Comparison of ENCODE assay signal across 26 cellular contexts in the genomic region with DNA sequence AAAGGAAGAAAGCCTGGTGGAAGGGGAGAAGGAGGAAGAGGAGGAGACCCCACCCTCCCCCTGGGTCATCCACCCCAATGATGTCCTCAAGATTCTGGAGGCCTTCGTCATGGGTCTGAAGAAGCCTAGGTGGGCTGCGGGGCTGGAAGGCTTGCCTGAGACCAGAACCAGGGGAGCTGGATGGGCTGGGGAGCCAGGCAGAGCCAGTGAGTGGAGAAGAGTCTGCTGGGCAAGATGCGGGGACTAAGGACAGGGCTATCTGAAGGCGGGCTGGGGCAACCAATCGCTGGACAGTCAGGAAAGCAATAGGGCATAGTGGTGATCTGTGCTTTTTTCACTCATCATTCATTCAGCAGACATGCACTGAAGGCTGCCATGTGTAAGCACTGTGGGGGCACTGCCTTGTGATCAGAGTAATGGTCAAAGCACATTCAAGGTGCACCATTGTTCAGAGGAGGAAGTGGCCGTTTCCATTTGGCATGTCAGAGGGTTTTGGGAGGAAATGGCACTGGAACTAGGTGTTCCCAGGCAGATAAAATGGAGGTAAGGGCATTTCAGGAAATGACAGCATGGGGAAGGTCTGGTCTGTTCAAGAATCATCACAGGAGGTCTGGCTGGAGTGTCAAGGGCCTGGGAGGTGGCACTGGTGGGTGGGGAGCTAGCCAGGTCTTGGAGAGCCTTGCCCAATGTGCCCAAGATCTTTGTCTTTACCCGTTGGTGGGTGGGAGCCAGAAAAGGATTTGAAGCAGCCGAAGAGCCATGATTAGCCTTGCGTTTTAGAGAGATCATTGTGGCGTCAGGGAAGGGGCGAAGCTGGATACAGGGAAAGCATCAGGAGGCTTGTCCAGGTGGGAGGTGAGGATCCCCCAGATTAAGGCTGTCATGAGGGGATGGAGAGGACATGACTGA. TPM values are rescaled to one million over a fixed set of nuclear protein-coding genes. Genes with fewer than 3 reads are reported as not detected.
DNase-seq lines count a peak whose midpoint lies in the region; ATAC-seq and TF ChIP-seq lines count a peak whose summit lies in the region.
"Had no signal": no experiment of that assay in that cellular context is flagged by ENCODE, and none has a peak within 500 bp of the region (broad histone marks: within the 10 kb centered on the region; RNA-seq: fewer than 3 reads in every experiment).

No MANE protein-coding gene starts in this region.

- no peaks in the 10 kb centered on the region for H4K20me1 ChIP-seq in neural progenitor cell (ENCODE audit: low read depth)
- no peaks in the 10 kb centered on the region for H4K20me1 ChIP-seq in smooth muscle cell (ENCODE audit: low read depth)

- H3K27ac ChIP-seq in right cardiac atrium (ENCODE audit: low read length), result no peak overlapping the region
- no peak overlapping the region for H3K27ac ChIP-seq in endodermal cell (ENCODE audit: low read depth, low read length)
- H3K27ac ChIP-seq in neural progenitor cell, result no peak overlapping the region
- no peak overlapping the region for H3K27ac ChIP-seq in smooth muscle cell (ENCODE audit: low read depth)
- H3K27ac ChIP-seq: Peyer's patch, SJSA1 had no signal

- peaks cover 8% of the 10 kb centered on the region for H3K27me3 Mint-ChIP-seq in endodermal cell (ENCODE audit: insufficient read depth)
- peaks cover 14% of the 10 kb centered on the region for H3K27me3 Mint-ChIP-seq in neural progenitor cell (ENCODE audit: insufficient read depth, low read depth)

- H3K4me1 Mint-ChIP-seq in endodermal cell (peaks cover 9% of the 10 kb centered on the region), neural progenitor cell (peaks cover 28% of the 10 kb centered on the region)

- H3F3A ChIP-seq in neural progenitor cell (ENCODE audit: low read depth) (peaks cover 4% of the 10 kb centered on the region), smooth muscle cell (ENCODE audit: low read depth) (no peaks in the 10 kb centered on the region)

- ATAC-seq in right cardiac atrium (no peak), Right ventricle myocardium inferior (no peak), HG02678 (IDR thresholded peaks at IDR 0.05; ENCODE audit: unreplicated experiment) (no peak)
- ATAC-seq: CD8-positive, alpha-beta T cell had no signal

- H3K9me3 ChIP-seq in right cardiac atrium (ENCODE audit: control insufficient read depth, low read length) (no peaks in the 10 kb centered on the region), endodermal cell (ENCODE audit: control insufficient read depth, low read length) (no peaks in the 10 kb centered on the region), neural progenitor cell (ENCODE audit: low read depth) (no peaks in the 10 kb centered on the region), smooth muscle cell (replicated peaks; ENCODE audit: low read depth) (no peaks in the 10 kb centered on the region)
- H3K9me3 ChIP-seq: Peyer's patch, SJSA1 had no signal

- DNase-seq in right cardiac atrium (peak in 2 of 3 donors; percentile 16 to 21), Right ventricle myocardium inferior (ENCODE audit: missing footprints) (no peak), endodermal cell (peak; percentile 41), neural progenitor cell (ENCODE audit: low spot score) (no peak), cerebellum (ENCODE audit: low spot score) (no peak), H7 (no peak), smooth muscle cell (lab: John Stamatoyannopoulos, UW; ENCODE audit: unreplicated experiment) (no peak)
- DNase-seq: AML-193; C1 segment of cervical spinal cord; Calu3; CD8-positive, alpha-beta T cell; Karpas-422; MV-4-11; NCI-H1105 treated with DMSO at 0.1 percent for 48 hours; NCI-H2081; NCI-H2171 treated with DMSO at 0.1 percent for 48 hours; NCI-H524 treated with DMSO at 0.1 percent for 48 hours; Peyer's patch had no signal

- H3K9me3 Mint-ChIP-seq in endodermal cell, result no peaks in the 10 kb centered on the region
- H3K9me3 Mint-ChIP-seq in neural progenitor cell, result no peaks in the 10 kb centered on the region
- H3K9me3 Mint-ChIP-seq: CD8-positive, alpha-beta T cell had no signal

- H3K27ac Mint-ChIP-seq in endodermal cell, result no peak overlapping the region
- peak overlapping the region; percentile 4 for H3K27ac Mint-ChIP-seq in neural progenitor cell
- H3K27ac Mint-ChIP-seq: CD8-positive, alpha-beta T cell had no signal

- H3K4me2 ChIP-seq in neural progenitor cell, result no peak overlapping the region
- H3K4me2 ChIP-seq in smooth muscle cell, result no peak overlapping the region

- no peaks in the 10 kb centered on the region for H3K36me3 Mint-ChIP-seq in endodermal cell (ENCODE audit: low read depth)
- H3K36me3 Mint-ChIP-seq in neural progenitor cell, result peaks cover 3% of the 10 kb centered on the region
- H3K36me3 Mint-ChIP-seq: CD8-positive, alpha-beta T cell had no signal

- WGBS in right cardiac atrium, result 89% methylated on average over 11 of the region's 11 CpGs
- WGBS in endodermal cell (ENCODE audit: insufficient coverage in 1 of 2, insufficient read length in 1 of 2), 2 experiments, result 82 to 86% methylated on average over 8 to 11 of the region's 11 CpGs
- 85% methylated on average over 11 of the region's 11 CpGs for WGBS in smooth muscle cell (ENCODE audit: low lambda C conversion rate)

- H3K4me3 Mint-ChIP-seq in endodermal cell, result no peak overlapping the region
- no peak overlapping the region for H3K4me3 Mint-ChIP-seq in neural progenitor cell
- H3K4me3 Mint-ChIP-seq: CD8-positive, alpha-beta T cell had no signal

- H3K4me3 ChIP-seq in right cardiac atrium (ENCODE audit: low read length) (no peak overlapping the region), endodermal cell (ENCODE audit: low read length) (no peak overlapping the region), neural progenitor cell (no peak overlapping the region), H7 (ENCODE audit: insufficient read depth, low read depth, low read length) (no peak overlapping the region), smooth muscle cell (no peak overlapping the region)
- H3K4me3 ChIP-seq: Peyer's patch, SJSA1 had no signal

- H3K9ac ChIP-seq in endodermal cell (ENCODE audit: extremely low read depth, low read length, poor library complexity, severe bottlenecking), result no peak overlapping the region
- no peak overlapping the region for H3K9ac ChIP-seq in neural progenitor cell
- no peak overlapping the region for H3K9ac ChIP-seq in smooth muscle cell (ENCODE audit: low read depth)

- H3K79me2 ChIP-seq in neural progenitor cell (ENCODE audit: low read depth) (no peaks in the 10 kb centered on the region), smooth muscle cell (ENCODE audit: low read depth) (no peaks in the 10 kb centered on the region)

- H3K36me3 ChIP-seq in endodermal cell (ENCODE audit: control insufficient read depth, insufficient read depth, low read length) (no peaks in the 10 kb centered on the region), neural progenitor cell (no peaks in the 10 kb centered on the region), H7 (replicated peaks; ENCODE audit: control insufficient read depth, insufficient read depth, low read length) (no peaks in the 10 kb centered on the region), smooth muscle cell (ENCODE audit: low read depth) (no peaks in the 10 kb centered on the region)
- H3K36me3 ChIP-seq: Peyer's patch, SJSA1 had no signal

- TF ChIP-seq CTCF in endodermal cell (conservative IDR thresholded peaks at IDR 0.05) (no peak), neural progenitor cell (IDR thresholded peaks at IDR 0.05) (no peak), smooth muscle cell (IDR thresholded peaks at IDR 0.05; ENCODE audit: borderline replicate concordance, insufficient read depth, poor library complexity, severe bottlenecking) (no peak)

- no peak overlapping the region for H2AFZ ChIP-seq in neural progenitor cell (replicated peaks)
- H2AFZ ChIP-seq in smooth muscle cell (ENCODE audit: low read depth), result no peak overlapping the region

- H3K27me3 ChIP-seq in right cardiac atrium (ENCODE audit: control insufficient read depth, insufficient read depth) (no peaks in the 10 kb centered on the region), endodermal cell (ENCODE audit: control insufficient read depth, insufficient read depth, low read length, poor library complexity, severe bottlenecking) (no peaks in the 10 kb centered on the region), neural progenitor cell (no peaks in the 10 kb centered on the region), H7 (ENCODE audit: control insufficient read depth, insufficient read depth, low read length) (no peaks in the 10 kb centered on the region), smooth muscle cell (ENCODE audit: low read depth) (no peaks in the 10 kb centered on the region)
- H3K27me3 ChIP-seq: Peyer's patch had no signal

- intact Hi-C loops in right cardiac atrium (cut with DNase I) (no loop called here), Right ventricle myocardium inferior (cut with DNase I) (no loop called here)

- no peaks in the 10 kb centered on the region for H3K4me1 ChIP-seq in right cardiac atrium (ENCODE audit: control insufficient read depth, insufficient read depth, low read length)
- peaks cover 5% of the 10 kb centered on the region for H3K4me1 ChIP-seq in endodermal cell (ENCODE audit: control insufficient read depth, insufficient read depth, low read length)
- H3K4me1 ChIP-seq in neural progenitor cell, result peaks cover 19% of the 10 kb centered on the region
- H3K4me1 ChIP-seq in smooth muscle cell (ENCODE audit: low read depth), result peaks cover 10% of the 10 kb centered on the region
- H3K4me1 ChIP-seq: SJSA1 had no signal

RNA-seq across cellular contexts. Expression of a gene that starts 24.2 kb away (rescaled TPM):
- total RNA-seq in right cardiac atrium, result under 1 TPM in 2 of 4 donors, not detected in 2; 0.15 to 0.25 TPM
- polyA plus RNA-seq in right cardiac atrium, result 0.25 TPM
- 0.08 TPM for total RNA-seq in Right ventricle myocardium inferior
- 1 to 10 TPM; 1.1 to 1.2 TPM for total RNA-seq in endodermal cell
- 0.75 TPM for polyA plus RNA-seq in endodermal cell (2013, experiment 1 of 2)
- polyA plus RNA-seq in endodermal cell (2013, experiment 2 of 2), result 0.37 TPM
- total RNA-seq in neural progenitor cell (ENCODE audit: low replicate concordance), result 0.36 and 0.84 TPM in 2 replicates
- total RNA-seq in cerebellum, result 1.4 TPM
- total RNA-seq in H7 (2014; rRNA removed; shearing (Covaris generic)), result 0.07 and 0.14 TPM in 2 replicates
- not detected in 2 replicates for total RNA-seq in smooth muscle cell
- polyA plus RNA-seq in smooth muscle cell, result 0.05 TPM in 1 of 2 replicates, not detected in the other
- total RNA-seq: Calu3, Daoy, H4, OCI-LY7, SJSA1 had no signal
- polyA plus RNA-seq: AG04450 had no signal

RNA-seq across cellular contexts. Expression of a gene that starts 52.0 kb away (rescaled TPM):
- total RNA-seq in right cardiac atrium, result not detected
- not detected for polyA plus RNA-seq in right cardiac atrium
- total RNA-seq in Right ventricle myocardium inferior, result 0.30 TPM
- total RNA-seq in endodermal cell, result under 1 TPM; 0.33 to 0.48 TPM
- 1.0 TPM for polyA plus RNA-seq in endodermal cell (2013, experiment 1 of 2)
- polyA plus RNA-seq in endodermal cell (2013, experiment 2 of 2), result 0.91 TPM
- total RNA-seq in neural progenitor cell (ENCODE audit: low replicate concordance), result 0.56 TPM in 1 of 2 replicates, not detected in the other
- total RNA-seq in cerebellum, result 2.6 TPM
- total RNA-seq in H7 (2014; rRNA removed; shearing (Covaris generic)), result 0.07 TPM in 1 of 2 replicates, not detected in the other
- 0.09 TPM in 1 of 2 replicates, not detected in the other for total RNA-seq in smooth muscle cell
- 0.14 TPM in 1 of 2 replicates, not detected in the other for polyA plus RNA-seq in smooth muscle cell
- total RNA-seq: A172; Calu3; CD8-positive, alpha-beta T cell; Daoy; H4; M059J; OCI-LY7; Peyer's patch; SJSA1 had no signal
- polyA plus RNA-seq: AG04450 had no signal

Comparison
In these comparisons a context has a peak if more than half of its experiments do, and no peak if none do; other contexts are left out.
1. DNase-seq: peak in right cardiac atrium (2 of 3) and endodermal cell (single experiment); none in Right ventricle myocardium inferior (single experiment), neural progenitor cell (single experiment), cerebellum (single experiment), H7 (single experiment) and smooth muscle cell (single experiment).